10 cellular contexts compared by ENCODE assay signal in the genomic region with DNA sequence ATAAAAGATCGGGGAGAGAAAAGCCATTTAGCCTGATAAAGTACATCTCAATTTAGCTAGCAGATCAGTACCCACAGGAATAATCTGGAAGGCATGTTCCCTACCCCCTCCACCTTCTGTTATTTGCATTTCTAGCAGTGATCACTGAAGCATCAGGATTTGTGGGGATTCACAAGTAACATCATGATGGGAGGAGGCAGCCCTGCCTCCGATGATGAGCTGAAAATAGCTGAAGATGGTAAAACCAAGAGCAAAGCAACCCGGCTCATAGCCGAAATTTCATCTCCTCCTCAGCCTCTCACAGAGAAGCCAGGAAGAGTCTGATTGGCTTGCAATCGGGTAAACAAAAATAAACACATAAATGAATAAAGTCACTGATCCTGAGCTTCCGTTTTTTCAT. TPM values are rescaled to one million over a fixed set of nuclear protein-coding genes. Genes with fewer than 3 reads are reported as not detected.
DNase-seq lines count a peak whose midpoint lies in the region; ATAC-seq, FAIRE-seq and TF ChIP-seq lines count a peak whose summit lies in the region.
"Had no signal": no experiment of that assay in that cellular context is flagged by ENCODE, and none has a peak within 500 bp of the region (broad histone marks: within the 10 kb centered on the region; RNA-seq: fewer than 3 reads in every experiment).

No MANE protein-coding gene starts in this region.

- no peaks in the 10 kb centered on the region for H3K36me3 ChIP-seq in Panc1 (ENCODE audit: control insufficient read depth, insufficient read depth, low read length)

- H3K4me1 ChIP-seq in Panc1 (ENCODE audit: control insufficient read depth, insufficient read depth, low read length): peaks cover 24% of the 10 kb centered on the region

- H3K4me1 Mint-ChIP-seq in stimulated activated naive CD8-positive, alpha-beta T cell treated with anti-CD3 and anti-CD28 coated beads, Interleukin-15, Interleukin-2, amounts not matched to agents 100 ng/mL and 50 ng/mL, for 24 hours (ENCODE audit: low read depth): peaks cover 58% of the 10 kb centered on the region

- in situ Hi-C loops in Panc1 (cut with HindIII; ENCODE audit: low pct_unique_long_range_greater_than_20kb, low sequenced_read_pairs): no loop called here

- no peak for ATAC-seq in stimulated activated naive CD8-positive, alpha-beta T cell treated with anti-CD3 and anti-CD28 coated beads, Interleukin-15, Interleukin-2, amounts not matched to agents 100 U/mL and 50 U/mL, for 24 hours
- no peak for ATAC-seq in Panc1
- ATAC-seq in activated CD4-positive, CD25-positive, alpha-beta regulatory T cell treated with anti-CD3 and anti-CD28 coated beads, Interleukin-2, amount 50 U/mL, for 24 hours: no peak
- no peak for ATAC-seq in HG02852 (IDR thresholded peaks at IDR 0.05; ENCODE audit: unreplicated experiment)

- H3K27ac ChIP-seq in Panc1 (ENCODE audit: low read length): no peak overlapping the region; the same call in 1 of the 2 replicates

- no peaks in the 10 kb centered on the region for H3K27me3 ChIP-seq in Panc1 (ENCODE audit: control insufficient read depth, insufficient read depth, low read length)

- H3K9me3 Mint-ChIP-seq in stimulated activated naive CD8-positive, alpha-beta T cell treated with anti-CD3 and anti-CD28 coated beads, Interleukin-15, Interleukin-2, amounts not matched to agents 100 ng/mL and 50 ng/mL, for 24 hours: no peaks in the 10 kb centered on the region

- H3K4me3 ChIP-seq in Panc1 (ENCODE audit: low read depth in 2 of 2, low read length in 2 of 2): peak overlapping the region; percentile 21 to 70

- POLR2A ChIA-PET in Panc1 (lab: Charles Lee): no interaction called here

- peak overlapping the region; percentile 11 for H3K27ac Mint-ChIP-seq in stimulated activated naive CD8-positive, alpha-beta T cell treated with anti-CD3 and anti-CD28 coated beads, Interleukin-15, Interleukin-2, amounts not matched to agents 100 ng/mL and 50 ng/mL, for 24 hours

- no peak for TF ChIP-seq CTCF in Panc1 (IDR thresholded peaks at IDR 0.05)

- no peaks in the 10 kb centered on the region for H3K9me3 ChIP-seq in Panc1 (ENCODE audit: control insufficient read depth, insufficient read depth, low read depth, low read length)

- peak overlapping the region; percentile 82 for H3K4me3 Mint-ChIP-seq in stimulated activated naive CD8-positive, alpha-beta T cell treated with anti-CD3 and anti-CD28 coated beads, Interleukin-15, Interleukin-2, amounts not matched to agents 100 ng/mL and 50 ng/mL, for 24 hours

- intact Hi-C loops in Panc1 (cut with micrococcal nuclease; ENCODE audit: unreplicated experiment): loop anchor here (10.0 kb wide), 3 partner anchors 64 to 144 kb away; no protein-coding TSS in a partner anchor

- H3K36me3 Mint-ChIP-seq in stimulated activated naive CD8-positive, alpha-beta T cell treated with anti-CD3 and anti-CD28 coated beads, Interleukin-15, Interleukin-2, amounts not matched to agents 100 ng/mL and 50 ng/mL, for 24 hours (ENCODE audit: low read depth): no peaks in the 10 kb centered on the region

- DNase-seq in stimulated activated naive CD8-positive, alpha-beta T cell treated with anti-CD3 and anti-CD28 coated beads, Interleukin-15, Interleukin-2, amounts not matched to agents 100 U/mL and 50 U/mL, for 24 hours: no peak
- DNase-seq in Panc1 (ENCODE audit: low read depth, low spot score) (no peak), globus pallidus (ENCODE audit: low spot score) (peak; percentile 27), RCC 7860 (ENCODE audit: low spot score) (no peak), amniotic stem cell (lab: John Stamatoyannopoulos, UW) (no peak)
- DNase-seq: activated effector memory CD4-positive, alpha-beta T cell treated with Interleukin-2 at 50 U/mL for 16 hours had no signal

- BruUV-seq in Panc1 (replicated peaks; lab: Mats Ljungman, UMichigan): no TSS peak

- no peak for FAIRE-seq in RCC 7860 (lab: Jason Lieb, UNC)
- FAIRE-seq: small intestine had no signal

- CTCF ChIA-PET in Panc1 (lab: Charles Lee): no interaction called here

- peaks cover 11% of the 10 kb centered on the region for H3K27me3 Mint-ChIP-seq in stimulated activated naive CD8-positive, alpha-beta T cell treated with anti-CD3 and anti-CD28 coated beads, Interleukin-15, Interleukin-2, amounts not matched to agents 100 ng/mL and 50 ng/mL, for 24 hours

RNA-seq across cellular contexts. Expression of a gene that starts 2.4 kb away (rescaled TPM):
- total RNA-seq in Panc1 (2021; ENCODE audit: unreplicated experiment): 11.6 TPM
- polyA plus RNA-seq in Panc1 (2012; ENCODE audit: insufficient read length): 4.4 TPM
